24 cellular contexts compared by ENCODE assay signal in the genomic region with DNA sequence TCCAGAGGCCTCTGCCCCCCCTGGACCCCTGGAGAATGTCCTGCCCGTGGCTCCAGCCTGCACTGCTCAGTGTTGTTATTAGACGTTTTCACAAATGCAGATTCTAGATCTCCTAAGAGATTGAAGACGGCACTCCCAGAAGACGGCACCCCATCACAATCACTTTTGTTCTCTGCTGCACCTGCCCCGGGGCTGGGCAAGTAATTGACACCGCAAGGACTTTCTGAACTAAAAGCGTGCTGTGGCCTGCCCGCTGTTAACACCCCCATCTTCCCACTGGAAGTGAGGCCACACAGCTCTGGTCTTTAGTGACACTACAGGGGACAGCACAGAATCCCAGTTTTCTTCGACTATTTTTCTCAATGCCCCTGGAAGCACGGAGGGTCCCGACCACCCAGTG.
"Had no signal": no experiment of that assay in that cellular context is flagged by ENCODE, and none has a peak within 500 bp of the region (broad histone marks: within the 10 kb centered on the region; RNA-seq: fewer than 3 reads in every experiment).

No MANE protein-coding gene starts in this region.

- H3K4me3 ChIP-seq: ascending aorta, colonic mucosa, esophagus muscularis mucosa, left ventricle myocardium inferior, neural progenitor cell, stomach, suprapubic skin, tibial nerve had no signal

- H3K27ac ChIP-seq: ascending aorta, colonic mucosa, esophagus muscularis mucosa, left ventricle myocardium inferior, neural progenitor cell, stomach, suprapubic skin, tibial nerve, VCaP had no signal

- H3K9me3 ChIP-seq: ascending aorta, colonic mucosa, esophagus muscularis mucosa, left ventricle myocardium inferior, stomach, suprapubic skin, tibial nerve had no signal

- DNase-seq: activated CD4-positive, alpha-beta T cell treated with anti-CD3 and anti-CD28 coated beads, Interleukin-2, amount 10 ng/mL, durations not matched to agents 7 days and 5 days; activated CD4-positive, CD25-positive, alpha-beta regulatory T cell treated with anti-CD3 and anti-CD28 coated beads, Interleukin-2, amount 50 U/mL, for 72 hours; activated CD8-positive, alpha-beta memory T cell treated with anti-CD3 and anti-CD28 coated beads, Interleukin-2, amount 10 ng/mL, durations not matched to agents 7 days and 5 days; activated CD8-positive, alpha-beta T cell treated with anti-CD3 and anti-CD28 coated beads for 36 hours; activated effector memory CD4-positive, alpha-beta T cell treated with anti-CD3 and anti-CD28 coated beads, Interleukin-2, amount 50 U/mL, for 16 hours; activated naive CD4-positive, alpha-beta T cell treated with anti-CD3 and anti-CD28 coated beads, Interleukin-2, amount 50 U/mL, for 16 hours; activated T-cell treated with anti-CD3 and anti-CD28 coated beads for 4 hours; colonic mucosa; hippocampal formation; left ventricle myocardium inferior; small intestine; stimulated activated CD4-positive, alpha-beta T cell treated with anti-CD3 and anti-CD28 coated beads, Interleukin-2, amount 100 ng/mL, for 24 hours; stomach had no signal

- H3K36me3 Mint-ChIP-seq: activated CD8-positive, alpha-beta memory T cell treated with anti-CD3 and anti-CD28 coated beads, Interleukin-2, amount 10 ng/mL, durations not matched to agents 7 days and 5 days; mesothelial cell of epicardium; naive thymus-derived CD8-positive, alpha-beta T cell; neural progenitor cell; stimulated activated effector memory CD8-positive, alpha-beta T cell treated with anti-CD3 and anti-CD28 coated beads, Interleukin-12 subunit alpha, Interleukin-12 subunit beta, amount 100 ng/mL, for 72 hours had no signal

- H3K27ac Mint-ChIP-seq: activated CD4-positive, alpha-beta T cell treated with anti-CD3 and anti-CD28 coated beads, Interleukin-2, amount 10 ng/mL, durations not matched to agents 7 days and 5 days; activated CD8-positive, alpha-beta memory T cell treated with anti-CD3 and anti-CD28 coated beads, Interleukin-2, amount 10 ng/mL, durations not matched to agents 7 days and 5 days; activated CD8-positive, alpha-beta T cell treated with anti-CD3 and anti-CD28 coated beads for 36 hours; mesothelial cell of epicardium; naive thymus-derived CD8-positive, alpha-beta T cell; neural progenitor cell; stimulated activated effector memory CD8-positive, alpha-beta T cell treated with anti-CD3 and anti-CD28 coated beads, Interleukin-12 subunit alpha, Interleukin-12 subunit beta, amount 100 ng/mL, for 72 hours had no signal

- H3K4me3 Mint-ChIP-seq: activated CD4-positive, alpha-beta T cell treated with anti-CD3 and anti-CD28 coated beads, Interleukin-2, amount 10 ng/mL, durations not matched to agents 7 days and 5 days; activated CD8-positive, alpha-beta memory T cell treated with anti-CD3 and anti-CD28 coated beads, Interleukin-2, amount 10 ng/mL, durations not matched to agents 7 days and 5 days; activated CD8-positive, alpha-beta T cell treated with anti-CD3 and anti-CD28 coated beads for 36 hours; central memory CD8-positive, alpha-beta T cell; mesothelial cell of epicardium; naive thymus-derived CD8-positive, alpha-beta T cell; neural progenitor cell; stimulated activated effector memory CD8-positive, alpha-beta T cell treated with anti-CD3 and anti-CD28 coated beads, Interleukin-12 subunit alpha, Interleukin-12 subunit beta, amount 100 ng/mL, for 72 hours had no signal

- H3K9me3 Mint-ChIP-seq: activated CD4-positive, alpha-beta T cell treated with anti-CD3 and anti-CD28 coated beads, Interleukin-2, amount 10 ng/mL, durations not matched to agents 7 days and 5 days; activated CD8-positive, alpha-beta T cell treated with anti-CD3 and anti-CD28 coated beads for 36 hours; central memory CD8-positive, alpha-beta T cell; mesothelial cell of epicardium; naive thymus-derived CD8-positive, alpha-beta T cell; neural progenitor cell; stimulated activated effector memory CD8-positive, alpha-beta T cell treated with anti-CD3 and anti-CD28 coated beads, Interleukin-12 subunit alpha, Interleukin-12 subunit beta, amount 100 ng/mL, for 72 hours had no signal

- H3K9ac ChIP-seq: neural progenitor cell had no signal

- FAIRE-seq: frontal cortex, small intestine had no signal

- H3K4me1 ChIP-seq: ascending aorta, colonic mucosa, esophagus muscularis mucosa, left ventricle myocardium inferior, stomach, suprapubic skin, tibial nerve had no signal

- H3K36me3 ChIP-seq: ascending aorta, colonic mucosa, esophagus muscularis mucosa, left ventricle myocardium inferior, neural progenitor cell, stomach, suprapubic skin, tibial nerve had no signal

- H3K4me1 Mint-ChIP-seq: activated CD4-positive, alpha-beta T cell treated with anti-CD3 and anti-CD28 coated beads, Interleukin-2, amount 10 ng/mL, durations not matched to agents 7 days and 5 days; activated CD8-positive, alpha-beta memory T cell treated with anti-CD3 and anti-CD28 coated beads, Interleukin-2, amount 10 ng/mL, durations not matched to agents 7 days and 5 days; central memory CD8-positive, alpha-beta T cell; mesothelial cell of epicardium; neural progenitor cell; stimulated activated effector memory CD8-positive, alpha-beta T cell treated with anti-CD3 and anti-CD28 coated beads, Interleukin-12 subunit alpha, Interleukin-12 subunit beta, amount 100 ng/mL, for 72 hours had no signal
